In the genomic region with DNA sequence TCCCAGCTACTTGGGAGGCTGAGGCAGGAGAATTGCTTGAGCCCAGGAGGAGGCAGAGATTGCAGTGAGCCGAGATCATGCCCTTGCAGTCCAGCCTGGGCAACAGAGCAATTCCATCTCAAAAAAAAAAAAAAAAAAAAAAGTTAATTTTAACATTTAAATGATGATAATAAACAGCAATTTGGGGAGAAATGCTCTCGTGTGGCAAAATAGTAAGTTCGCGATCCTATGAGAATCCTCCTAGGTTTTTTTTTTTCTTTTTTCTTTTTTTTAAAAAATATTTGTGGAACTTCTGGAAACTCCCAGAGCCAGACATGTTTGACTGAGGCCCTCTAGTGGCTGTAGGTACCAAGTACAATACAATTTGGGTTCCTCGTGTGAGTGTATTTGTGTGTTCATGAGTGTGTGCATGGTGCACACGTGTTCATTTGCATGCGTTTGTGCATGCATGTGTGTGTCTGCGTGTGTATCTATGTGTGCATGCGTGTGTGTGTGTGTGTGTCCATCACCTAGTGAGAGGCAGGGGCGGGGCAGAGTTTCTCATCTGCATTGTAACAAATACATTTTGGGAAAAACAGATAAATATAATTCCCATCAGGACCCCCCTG, we compare ENCODE assay signal across 9 cellular contexts. TPM values are rescaled to one million over a fixed set of nuclear protein-coding genes. Genes with fewer than 3 reads are reported as not detected.
DNase-seq lines count a peak whose midpoint lies in the region; ATAC-seq and TF ChIP-seq lines count a peak whose summit lies in the region.
"Had no signal": no experiment of that assay in that cellular context is flagged by ENCODE, and none has a peak within 500 bp of the region (broad histone marks: within the 10 kb centered on the region; RNA-seq: fewer than 3 reads in every experiment).

No MANE protein-coding gene starts in this region.

- H3K36me3 ChIP-seq in H7 (replicated peaks; ENCODE audit: control insufficient read depth, insufficient read depth, low read length) (no peaks in the 10 kb centered on the region), ovary (no peaks in the 10 kb centered on the region)

- no peaks in the 10 kb centered on the region for H3K9me3 ChIP-seq in ovary

- no peaks in the 10 kb centered on the region for H3K27me3 ChIP-seq in H7 (ENCODE audit: control insufficient read depth, insufficient read depth, low read length)
- no peaks in the 10 kb centered on the region for H3K27me3 ChIP-seq in ovary

- ATAC-seq in HG03095 (IDR thresholded peaks at IDR 0.05; ENCODE audit: unreplicated experiment) (no peak), HG02852 (IDR thresholded peaks at IDR 0.05; ENCODE audit: unreplicated experiment) (no peak)

- intact Hi-C loops in ovary (cut with DNase I) = loop anchor here in 2 of 4 donors (5.0 to 10.0 kb wide), 3 partner anchors 116 to 236 kb away; a partner anchor contains a TSS

- TF ChIP-seq EP300 in ovary (IDR thresholded peaks at IDR 0.05) = no peak

- no peaks in the 10 kb centered on the region for H3K4me1 ChIP-seq in ovary (ENCODE audit: insufficient read depth)

- H3K4me3 ChIP-seq in H7 (ENCODE audit: insufficient read depth, low read depth, low read length) = no peak overlapping the region
- no peak overlapping the region for H3K4me3 ChIP-seq in foreskin fibroblast (ENCODE audit: low read depth in 1 of 2, low read length in 2 of 2)
- H3K4me3 ChIP-seq in ovary = no peak overlapping the region

- 3 to 6% (median 6%) methylated on average over 10 of the region's 10 CpGs for WGBS in ovary, 3 donors

- peak; percentile 61 for DNase-seq in COLO829 (ENCODE audit: low spot score)
- DNase-seq in H7 = peak; percentile 73
- DNase-seq in NCI-H526 (lab: John Stamatoyannopoulos, UW) = peak; percentile 29 to 62
- DNase-seq in activated T-cell treated with anti-CD3 and anti-CD28 coated beads, Interleukin-2, amount 50 U/mL, for 48 hours = peak; percentile 39 to 50
- peak; percentile 40 to 80 for DNase-seq in foreskin fibroblast
- peak in 1 of 5 donors; percentile 56 for DNase-seq in ovary

- TF ChIP-seq CTCF in foreskin fibroblast (IDR thresholded peaks at IDR 0.05; ENCODE audit: low read depth, low read length) (peak; percentile 86), ovary (IDR thresholded peaks at IDR 0.05) (peak; percentile 52 to 68 (median 64))

- H3K27ac ChIP-seq in ovary = no peak overlapping the region

- TF ChIP-seq POLR2A in ovary (IDR thresholded peaks at IDR 0.05) = no peak

RNA-seq across cellular contexts. Expression of a gene that starts 31.2 kb away (rescaled TPM):
- total RNA-seq in H7 (2014; rRNA removed; shearing (Covaris generic)) = 0.48 TPM in 1 of 2 replicates, not detected in the other
- under 1 TPM in 6 of 7 donors, not detected in 1; 0.07 to 0.51 (median 0.23) TPM for total RNA-seq in ovary
- under 1 TPM; 0.05 to 0.13 TPM for polyA plus RNA-seq in ovary
- total RNA-seq: activated CD8-positive, alpha-beta memory T cell treated with anti-CD3 and anti-CD28 coated beads for 36 hours had no signal

RNA-seq across cellular contexts. Expression of a gene that starts 36.2 kb away (rescaled TPM):
- 176 and 179 TPM in 2 replicates for total RNA-seq in H7 (2014; rRNA removed; shearing (Covaris generic))
- total RNA-seq in ovary = 10 to 100 TPM; 19.3 to 72.3 (median 61.6) TPM
- polyA plus RNA-seq in ovary = 10 to 100 TPM in 1 of 2 donors, 1 to 10 TPM in 1; 2.7 to 46.1 TPM
